21 cellular contexts compared by ENCODE assay signal in genomic region chr18:76363451-76364120, GRCh38.
DNase-seq lines count a peak whose midpoint lies in the region; ATAC-seq and TF ChIP-seq lines count a peak whose summit lies in the region.
"Had no signal": no experiment of that assay in that cellular context is flagged by ENCODE, and none has a peak within 500 bp of the region (broad histone marks: within the 10 kb centered on the region; RNA-seq: fewer than 3 reads in every experiment).

No MANE protein-coding gene starts in this region.

- H3K9me3 ChIP-seq in mesodermal cell (ENCODE audit: control insufficient read depth, low read length) (no peaks in the 10 kb centered on the region), aorta (ENCODE audit: control insufficient read depth, low read length) (no peaks in the 10 kb centered on the region)
- H3K9me3 ChIP-seq: heart right ventricle, tibial artery had no signal

- no peak for TF ChIP-seq CTCF in brain (conservative IDR thresholded peaks at IDR 0.05)

- no peak overlapping the region for H3K4me3 Mint-ChIP-seq in stimulated activated naive CD8-positive, alpha-beta T cell treated with anti-CD3 and anti-CD28 coated beads, Interleukin-15, Interleukin-2, amounts not matched to agents 100 ng/mL and 50 ng/mL, for 24 hours
- H3K4me3 Mint-ChIP-seq in brain: no peak overlapping the region

- peaks cover 4% of the 10 kb centered on the region for H3K4me1 ChIP-seq in mesodermal cell (ENCODE audit: control insufficient read depth, insufficient read depth, low read length, poor library complexity, severe bottlenecking)
- no peaks in the 10 kb centered on the region for H3K4me1 ChIP-seq in aorta (ENCODE audit: control insufficient read depth in 1 of 2, insufficient read depth in 2 of 2, low read length in 2 of 2)
- H3K4me1 ChIP-seq: heart right ventricle, tibial artery had no signal

- no peak for DNase-seq in stimulated activated naive CD8-positive, alpha-beta T cell treated with anti-CD3 and anti-CD28 coated beads, Interleukin-15, Interleukin-2, amounts not matched to agents 100 U/mL and 50 U/mL, for 24 hours
- no peak for DNase-seq in aorta
- no peak for DNase-seq in SHP77 (lab: John Stamatoyannopoulos, UW)
- DNase-seq in stimulated activated CD4-positive, alpha-beta T cell treated with anti-CD3 and anti-CD28 coated beads, Interleukin-4, amount 100 ng/mL, for 1 hour: no peak
- DNase-seq: activated CD4-positive, CD25-positive, alpha-beta regulatory T cell; Calu3; caudate nucleus; GOT3; heart right ventricle; naive B cell; NCI-H774; retina; stimulated activated CD4-positive, alpha-beta T cell treated with anti-CD3 and anti-CD28 coated beads, Interleukin-1b, Interleukin-23, amount 100 ng/mL, for 48 hours; tibial artery had no signal

- WGBS in mesodermal cell (ENCODE audit: insufficient coverage in 2 of 2), 2 experiments: 92 to 97% methylated on average over 8 to 9 of the region's 12 CpGs
- WGBS in aorta, 2 donors: 68 to 73% methylated on average over 12 of the region's 12 CpGs

- H3K27ac Mint-ChIP-seq in stimulated activated naive CD8-positive, alpha-beta T cell treated with anti-CD3 and anti-CD28 coated beads, Interleukin-15, Interleukin-2, amounts not matched to agents 100 ng/mL and 50 ng/mL, for 24 hours: peak overlapping the region; percentile 68
- H3K27ac Mint-ChIP-seq in brain: peak overlapping the region in 3 of 5 experiments; percentile 81 to 92 (median 90)

- no peaks in the 10 kb centered on the region for H3K27me3 ChIP-seq in aorta (ENCODE audit: control insufficient read depth in 1 of 2, insufficient read depth in 2 of 2, low read length in 1 of 2)
- H3K27me3 ChIP-seq: heart right ventricle, tibial artery had no signal

- ATAC-seq in stimulated activated naive CD8-positive, alpha-beta T cell treated with anti-CD3 and anti-CD28 coated beads, Interleukin-15, Interleukin-2, amounts not matched to agents 100 U/mL and 50 U/mL, for 24 hours: no peak
- ATAC-seq in aorta (ENCODE audit: low FRiP score) (peak; percentile 48), GM21737 (IDR thresholded peaks at IDR 0.05; ENCODE audit: unreplicated experiment) (no peak)
- ATAC-seq: heart right ventricle had no signal

- H3K36me3 Mint-ChIP-seq in stimulated activated naive CD8-positive, alpha-beta T cell treated with anti-CD3 and anti-CD28 coated beads, Interleukin-15, Interleukin-2, amounts not matched to agents 100 ng/mL and 50 ng/mL, for 24 hours (ENCODE audit: low read depth): peaks cover 23% of the 10 kb centered on the region
- H3K36me3 Mint-ChIP-seq in brain: peaks cover 75% of the 10 kb centered on the region
- H3K36me3 Mint-ChIP-seq: activated CD8-positive, alpha-beta memory T cell treated with anti-CD3 and anti-CD28 coated beads, Interleukin-2, amount 10 ng/mL, durations not matched to agents 7 days and 5 days; IgD-negative memory B cell had no signal

- H3K27ac ChIP-seq in mesodermal cell (ENCODE audit: low read depth, low read length, severe bottlenecking) (peak overlapping the region; percentile 16), aorta (ENCODE audit: low read depth in 1 of 2, low read length in 2 of 2) (no peak overlapping the region)
- H3K27ac ChIP-seq: heart right ventricle, tibial artery had no signal

- no peaks in the 10 kb centered on the region for H3K27me3 Mint-ChIP-seq in stimulated activated naive CD8-positive, alpha-beta T cell treated with anti-CD3 and anti-CD28 coated beads, Interleukin-15, Interleukin-2, amounts not matched to agents 100 ng/mL and 50 ng/mL, for 24 hours
- H3K27me3 Mint-ChIP-seq in brain: no peaks in the 10 kb centered on the region
- H3K27me3 Mint-ChIP-seq: naive B cell had no signal

- H3K36me3 ChIP-seq in mesodermal cell (ENCODE audit: control insufficient read depth, insufficient read depth, low read length) (peaks cover 62% of the 10 kb centered on the region), aorta (ENCODE audit: control insufficient read depth in 1 of 2, insufficient read depth in 2 of 2, low read length in 1 of 2) (peaks cover 0 to 3% of the 10 kb centered on the region in 2 donors)

- H3K4me3 ChIP-seq in mesodermal cell (ENCODE audit: extremely low read depth, insufficient read depth, low read length, poor library complexity, severe bottlenecking) (no peak overlapping the region), aorta (ENCODE audit: low read length in 2 of 2) (no peak overlapping the region)
- H3K4me3 ChIP-seq: heart right ventricle, tibial artery had no signal

- no peaks in the 10 kb centered on the region for H3K9me3 Mint-ChIP-seq in stimulated activated naive CD8-positive, alpha-beta T cell treated with anti-CD3 and anti-CD28 coated beads, Interleukin-15, Interleukin-2, amounts not matched to agents 100 ng/mL and 50 ng/mL, for 24 hours
- H3K9me3 Mint-ChIP-seq in brain: peaks cover 0 to 4% (median 0%) of the 10 kb centered on the region in 5 experiments
- H3K9me3 Mint-ChIP-seq: IgD-negative memory B cell; T-helper 1 cell treated with Interleukin-12 subunit alpha and Interleukin-12 subunit beta and Interleukin-4 antibody, amounts not matched to agents 30 μg/mL and 1 μg/mL, for 36 hours had no signal

- peaks cover 34% of the 10 kb centered on the region for H3K4me1 Mint-ChIP-seq in stimulated activated naive CD8-positive, alpha-beta T cell treated with anti-CD3 and anti-CD28 coated beads, Interleukin-15, Interleukin-2, amounts not matched to agents 100 ng/mL and 50 ng/mL, for 24 hours (ENCODE audit: low read depth)
- H3K4me1 Mint-ChIP-seq in brain: peaks cover 55% of the 10 kb centered on the region

- intact Hi-C loops in aorta (cut with DNase I): no loop called here
